ENCODE assay signal across 1 cellular context in the genomic region with DNA sequence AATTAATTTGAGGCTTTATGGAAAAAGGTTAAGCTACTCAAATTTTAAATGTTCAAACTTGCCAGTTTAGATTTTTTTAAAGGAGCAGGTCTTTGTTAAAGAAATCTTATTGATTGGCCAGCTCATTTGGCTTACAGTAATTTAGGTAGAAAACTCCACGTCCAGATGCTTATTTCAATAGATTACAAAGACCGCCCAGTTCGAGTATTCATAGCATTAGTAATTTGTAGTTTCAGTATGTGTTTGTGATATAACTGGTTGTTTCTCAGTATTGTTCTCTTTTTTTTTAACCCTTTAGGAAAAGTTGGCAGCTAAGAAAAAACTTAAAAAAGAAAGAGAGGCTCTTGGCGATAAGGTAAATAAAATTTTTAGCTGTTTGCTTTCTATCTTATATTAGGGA.
TF ChIP-seq lines count a peak whose summit lies in the region.

No MANE protein-coding gene starts in this region.

TF ChIP-seq in HCT116, 20 proteins besides CTCF, POLR2A, EP300 and RAD21 (continued from another document):
- TF ChIP-seq, protein P1, sequence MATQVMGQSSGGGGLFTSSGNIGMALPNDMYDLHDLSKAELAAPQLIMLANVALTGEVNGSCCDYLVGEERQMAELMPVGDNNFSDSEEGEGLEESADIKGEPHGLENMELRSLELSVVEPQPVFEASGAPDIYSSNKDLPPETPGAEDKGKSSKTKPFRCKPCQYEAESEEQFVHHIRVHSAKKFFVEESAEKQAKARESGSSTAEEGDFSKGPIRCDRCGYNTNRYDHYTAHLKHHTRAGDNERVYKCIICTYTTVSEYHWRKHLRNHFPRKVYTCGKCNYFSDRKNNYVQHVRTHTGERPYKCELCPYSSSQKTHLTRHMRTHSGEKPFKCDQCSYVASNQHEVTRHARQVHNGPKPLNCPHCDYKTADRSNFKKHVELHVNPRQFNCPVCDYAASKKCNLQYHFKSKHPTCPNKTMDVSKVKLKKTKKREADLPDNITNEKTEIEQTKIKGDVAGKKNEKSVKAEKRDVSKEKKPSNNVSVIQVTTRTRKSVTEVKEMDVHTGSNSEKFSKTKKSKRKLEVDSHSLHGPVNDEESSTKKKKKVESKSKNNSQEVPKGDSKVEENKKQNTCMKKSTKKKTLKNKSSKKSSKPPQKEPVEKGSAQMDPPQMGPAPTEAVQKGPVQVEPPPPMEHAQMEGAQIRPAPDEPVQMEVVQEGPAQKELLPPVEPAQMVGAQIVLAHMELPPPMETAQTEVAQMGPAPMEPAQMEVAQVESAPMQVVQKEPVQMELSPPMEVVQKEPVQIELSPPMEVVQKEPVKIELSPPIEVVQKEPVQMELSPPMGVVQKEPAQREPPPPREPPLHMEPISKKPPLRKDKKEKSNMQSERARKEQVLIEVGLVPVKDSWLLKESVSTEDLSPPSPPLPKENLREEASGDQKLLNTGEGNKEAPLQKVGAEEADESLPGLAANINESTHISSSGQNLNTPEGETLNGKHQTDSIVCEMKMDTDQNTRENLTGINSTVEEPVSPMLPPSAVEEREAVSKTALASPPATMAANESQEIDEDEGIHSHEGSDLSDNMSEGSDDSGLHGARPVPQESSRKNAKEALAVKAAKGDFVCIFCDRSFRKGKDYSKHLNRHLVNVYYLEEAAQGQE (IDR thresholded peaks at IDR 0.05; ENCODE audit: low read depth) = no peak
- TF ChIP-seq CBX3 (IDR thresholded peaks at IDR 0.05; ENCODE audit: low read depth) (no peak), ELF1 (IDR thresholded peaks at IDR 0.05; ENCODE audit: borderline replicate concordance, low read depth) (no peak)
